ENCODE assay signal across 24 cellular contexts in genomic region chr2:238978507-238978906, GRCh38.
"Had no signal": no experiment of that assay in that cellular context is flagged by ENCODE, and none has a peak within 500 bp of the region (broad histone marks: within the 10 kb centered on the region; RNA-seq: fewer than 3 reads in every experiment).

No MANE protein-coding gene starts in this region.

- H3K4me1 Mint-ChIP-seq: activated CD4-positive, alpha-beta memory T cell treated with anti-CD3 and anti-CD28 coated beads, Interleukin-2, amount 10 ng/mL, durations not matched to agents 7 days and 5 days; activated CD4-positive, alpha-beta T cell treated with anti-CD3 and anti-CD28 coated beads, Interleukin-2, amount 10 ng/mL, durations not matched to agents 24 days and 14 days; activated naive CD8-positive, alpha-beta T cell treated with anti-CD3 and anti-CD28 coated beads for 36 hours; natural killer cell had no signal

- H3K4me3 Mint-ChIP-seq: activated CD4-positive, alpha-beta memory T cell treated with anti-CD3 and anti-CD28 coated beads, Interleukin-2, amount 10 ng/mL, durations not matched to agents 7 days and 5 days; activated CD4-positive, alpha-beta T cell treated with anti-CD3 and anti-CD28 coated beads, Interleukin-2, amount 10 ng/mL, durations not matched to agents 24 days and 14 days; activated naive CD8-positive, alpha-beta T cell treated with anti-CD3 and anti-CD28 coated beads for 36 hours; activated T-cell treated with anti-CD3 and anti-CD28 coated beads, Interleukin-2, amount 50 U/mL, for 24 hours; mesothelial cell of epicardium; natural killer cell; T-helper 1 cell treated with Interleukin-12 subunit alpha and Interleukin-12 subunit beta and Interleukin-4 antibody, amounts not matched to agents 30 μg/mL and 1 μg/mL, for 36 hours; type B pancreatic cell had no signal

- DNase-seq: activated CD4-positive, alpha-beta memory T cell treated with anti-CD3 and anti-CD28 coated beads, Interleukin-2, amount 10 ng/mL, durations not matched to agents 7 days and 5 days; activated CD4-positive, alpha-beta T cell treated with anti-CD3 and anti-CD28 coated beads, Interleukin-2, amount 10 ng/mL, durations not matched to agents 24 days and 14 days; activated naive CD4-positive, alpha-beta T cell treated with Interleukin-2 at 50 U/mL for 16 hours; activated naive CD8-positive, alpha-beta T cell treated with anti-CD3 and anti-CD28 coated beads for 36 hours; activated T-cell treated with anti-CD3 and anti-CD28 coated beads, Interleukin-2, amount 50 U/mL, for 24 hours; amniotic stem cell; cerebellar nuclear complex; cortex of kidney; erythroblast; heart left ventricle; left ventricle myocardium superior; mammary epithelial cell; natural killer cell; retina; spleen; stimulated activated CD4-positive, alpha-beta T cell treated with anti-CD3 and anti-CD28 coated beads, Interleukin-4, amount 100 ng/mL, for 1 hour; stimulated activated naive CD4-positive, alpha-beta T cell; T1000 had no signal

- H3K4me3 ChIP-seq: heart left ventricle, spleen, thoracic aorta, vagina had no signal

- ATAC-seq: heart left ventricle, left ventricle myocardium superior, natural killer cell had no signal

- H3K9me3 Mint-ChIP-seq: activated CD4-positive, alpha-beta memory T cell treated with anti-CD3 and anti-CD28 coated beads, Interleukin-2, amount 10 ng/mL, durations not matched to agents 7 days and 5 days had no signal

- H3K27ac Mint-ChIP-seq: activated CD4-positive, alpha-beta memory T cell treated with anti-CD3 and anti-CD28 coated beads, Interleukin-2, amount 10 ng/mL, durations not matched to agents 7 days and 5 days; activated CD4-positive, alpha-beta T cell treated with anti-CD3 and anti-CD28 coated beads, Interleukin-2, amount 10 ng/mL, durations not matched to agents 24 days and 14 days; activated naive CD8-positive, alpha-beta T cell treated with anti-CD3 and anti-CD28 coated beads for 36 hours; activated T-cell treated with anti-CD3 and anti-CD28 coated beads, Interleukin-2, amount 50 U/mL, for 24 hours; mesothelial cell of epicardium; natural killer cell; progenitor cell of endocrine pancreas; T-helper 1 cell treated with Interleukin-12 subunit alpha and Interleukin-12 subunit beta and Interleukin-4 antibody, amounts not matched to agents 30 μg/mL and 1 μg/mL, for 36 hours; type B pancreatic cell had no signal
